In the genomic region with DNA sequence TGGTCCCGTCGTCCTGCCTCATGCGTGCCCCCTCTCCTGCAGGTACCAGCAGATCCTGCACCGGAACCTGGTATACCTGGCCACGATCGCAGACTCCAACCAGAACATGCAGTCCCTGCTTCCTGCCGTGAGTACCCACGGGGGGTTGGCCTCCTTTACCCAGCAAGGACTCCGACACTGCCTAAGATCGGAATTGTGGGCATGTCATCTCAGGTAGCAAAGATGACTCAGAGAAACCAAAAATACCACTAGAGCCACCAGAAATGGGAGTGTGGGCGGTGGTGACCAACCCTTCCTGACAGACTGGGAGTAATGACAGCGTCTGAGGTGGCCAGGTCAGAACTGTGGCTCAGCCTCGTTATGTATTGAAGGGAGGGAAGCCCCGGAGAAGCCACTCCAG, we compare ENCODE assay signal across 12 cellular contexts. TPM values are rescaled to one million over a fixed set of nuclear protein-coding genes. Genes with fewer than 3 reads are reported as not detected.
DNase-seq lines count a peak whose midpoint lies in the region; ATAC-seq and TF ChIP-seq lines count a peak whose summit lies in the region.
"Had no signal": no experiment of that assay in that cellular context is flagged by ENCODE, and none has a peak within 500 bp of the region (broad histone marks: within the 10 kb centered on the region; RNA-seq: fewer than 3 reads in every experiment).

No MANE protein-coding gene starts in this region.

- H2BK15ac ChIP-seq in neuronal stem cell (ENCODE audit: low read length), result no peak overlapping the region

- no peak overlapping the region for H3K9ac ChIP-seq in neuronal stem cell (ENCODE audit: low read depth, low read length, poor library complexity)

- peaks cover 10% of the 10 kb centered on the region for H3K4me1 Mint-ChIP-seq in CD8-positive, alpha-beta T cell (ENCODE audit: low read depth)

- peaks cover 22% of the 10 kb centered on the region for H3K79me1 ChIP-seq in neuronal stem cell (ENCODE audit: low read depth, low read length)

- peak in 1 of 7 experiments; percentile 13 for DNase-seq in CD8-positive, alpha-beta T cell
- DNase-seq in activated CD8-positive, alpha-beta memory T cell treated with anti-CD3 and anti-CD28 coated beads, Interleukin-2, amount 50 U/mL, for 48 hours, result peak; percentile 84
- DNase-seq in neuronal stem cell (ENCODE audit: low spot score) (no peak), NK-92 (lab: John Stamatoyannopoulos, UW; ENCODE audit: unreplicated experiment) (no peak), dedifferentiated amniotic fluid mesenchymal stem cell (ENCODE audit: extremely low spot score) (no peak), NCI-H128 (lab: John Stamatoyannopoulos, UW; ENCODE audit: unreplicated experiment) (no peak)
- DNase-seq: activated B cell treated with CpG ODN at 0.5 μM for 24 hours, NCI-H446 treated with DMSO at 0.1 percent for 48 hours had no signal

- no peak overlapping the region for H2AFZ ChIP-seq in neuronal stem cell (ENCODE audit: low read length)

- no peak overlapping the region for H3K4me2 ChIP-seq in neuronal stem cell (ENCODE audit: insufficient read depth, low read length, poor library complexity, severe bottlenecking)

- peaks cover 39% of the 10 kb centered on the region for H3K36me3 Mint-ChIP-seq in CD8-positive, alpha-beta T cell

- ATAC-seq in CD8-positive, alpha-beta T cell, result peak; percentile 18
- ATAC-seq in HG03439 (IDR thresholded peaks at IDR 0.05; ENCODE audit: unreplicated experiment) (peak; percentile 54), HG03097 (IDR thresholded peaks at IDR 0.05; ENCODE audit: low FRiP score, unreplicated experiment) (no peak)
- ATAC-seq: left lung had no signal

- H3K9me3 Mint-ChIP-seq in CD8-positive, alpha-beta T cell, result no peaks in the 10 kb centered on the region
- H3K9me3 Mint-ChIP-seq: activated B cell treated with CpG ODN at 0.5 μM for 24 hours had no signal

- POLR2A ChIA-PET in CD8-positive, alpha-beta T cell (lab: Charles Lee), result no interaction called here

- H3K4ac ChIP-seq in neuronal stem cell (ENCODE audit: low read length), result no peak overlapping the region

- H3K23ac ChIP-seq in neuronal stem cell (ENCODE audit: low read depth, low read length, poor library complexity), result peak overlapping the region; percentile 85

- no peak overlapping the region for H3K14ac ChIP-seq in neuronal stem cell (ENCODE audit: low read length)

- H3K18ac ChIP-seq in neuronal stem cell (ENCODE audit: low read length), result no peak overlapping the region

- TF ChIP-seq CTCF in CD8-positive, alpha-beta T cell (IDR thresholded peaks at IDR 0.05), result no peak

- H3K36me3 ChIP-seq in CD8-positive, alpha-beta T cell (ENCODE audit: insufficient read depth, low read length), result peaks cover 10% of the 10 kb centered on the region
- peaks cover 37 to 81% of the 10 kb centered on the region in 2 donors for H3K36me3 ChIP-seq in neuronal stem cell (replicated peaks in 1 of 2; ENCODE audit: control insufficient read depth in 2 of 2, insufficient read depth in 2 of 2, low read length in 2 of 2)

- H3K27ac ChIP-seq in CD8-positive, alpha-beta T cell (ENCODE audit: low read depth, low read length), result no peak overlapping the region
- no peak overlapping the region for H3K27ac ChIP-seq in neuronal stem cell (replicated peaks; ENCODE audit: low read length)
- H3K27ac ChIP-seq: C4-2B, left lung had no signal

- no peak overlapping the region for H2BK120ac ChIP-seq in neuronal stem cell (ENCODE audit: low read depth, low read length)

- intact Hi-C loops in CD8-positive, alpha-beta T cell (cut with DNase I, micrococcal nuclease), result no loop called here

- no peak overlapping the region for H2AK5ac ChIP-seq in neuronal stem cell (ENCODE audit: low read depth, low read length)

- no peaks in the 10 kb centered on the region for H3K27me3 Mint-ChIP-seq in CD8-positive, alpha-beta T cell (ENCODE audit: low read depth)
- H3K27me3 Mint-ChIP-seq: activated B cell treated with CpG ODN at 0.5 μM for 24 hours had no signal

- peaks cover 9% of the 10 kb centered on the region for H3K4me1 ChIP-seq in CD8-positive, alpha-beta T cell (ENCODE audit: insufficient read depth, low read length)
- H3K4me1 ChIP-seq in neuronal stem cell (ENCODE audit: control insufficient read depth in 2 of 2, insufficient read depth in 1 of 2, low read depth in 1 of 2, low read length in 2 of 2), result peaks cover 4% of the 10 kb centered on the region in 2 donors

- no peak overlapping the region for H3K4me3 Mint-ChIP-seq in CD8-positive, alpha-beta T cell
- H3K4me3 Mint-ChIP-seq: activated B cell treated with CpG ODN at 0.5 μM for 24 hours had no signal

- H3K27me3 ChIP-seq in CD8-positive, alpha-beta T cell (ENCODE audit: insufficient read depth, low read length), result no peaks in the 10 kb centered on the region
- H3K27me3 ChIP-seq in neuronal stem cell (ENCODE audit: control insufficient read depth in 3 of 3, insufficient read depth in 3 of 3, low read depth in 1 of 3, low read length in 3 of 3), result no peaks in the 10 kb centered on the region
- H3K27me3 ChIP-seq: left lung had no signal

- H3K27ac Mint-ChIP-seq in CD8-positive, alpha-beta T cell, result no peak overlapping the region
- H3K27ac Mint-ChIP-seq: activated B cell treated with CpG ODN at 0.5 μM for 24 hours had no signal

- WGBS in neuronal stem cell (ENCODE audit: extremely low coverage in 2 of 2, insufficient read length in 2 of 2, insufficient replicate concordance in 1 of 2), 2 donors, result no CpG with 5 or more reads among the region's 14 CpGs

- CTCF ChIA-PET in CD8-positive, alpha-beta T cell (lab: Charles Lee), result no interaction called here

- H4K91ac ChIP-seq in neuronal stem cell (ENCODE audit: low read depth, low read length, poor library complexity), result no peak overlapping the region

- H4K8ac ChIP-seq in neuronal stem cell (ENCODE audit: low read depth, low read length), result no peak overlapping the region

- peak overlapping the region; percentile 5 for H2BK5ac ChIP-seq in neuronal stem cell (ENCODE audit: low read length)

- H3K9me3 ChIP-seq in CD8-positive, alpha-beta T cell (ENCODE audit: low read length), result no peaks in the 10 kb centered on the region
- no peaks in the 10 kb centered on the region for H3K9me3 ChIP-seq in neuronal stem cell (replicated peaks in 1 of 2; ENCODE audit: control insufficient read depth in 2 of 2, insufficient read depth in 1 of 2, low read depth in 1 of 2, low read length in 2 of 2)
- H3K9me3 ChIP-seq: left lung had no signal

- H3K4me3 ChIP-seq in CD8-positive, alpha-beta T cell (ENCODE audit: low read depth, low read length), result no peak overlapping the region
- H3K4me3 ChIP-seq in neuronal stem cell (ENCODE audit: low read length in 2 of 2), result no peak overlapping the region
- H3K4me3 ChIP-seq: left lung had no signal

- no peak overlapping the region for H2BK12ac ChIP-seq in neuronal stem cell (ENCODE audit: low read length)

RNA-seq across cellular contexts. Expression of a gene that starts 16.3 kb away (rescaled TPM):
- 10 to 100 TPM; 12.6 to 12.9 TPM for total RNA-seq in CD8-positive, alpha-beta T cell
- 13.7 TPM for polyA plus RNA-seq in neuronal stem cell (2013, experiment 1 of 2)
- 13.4 TPM for polyA plus RNA-seq in neuronal stem cell (2013, experiment 2 of 2)

RNA-seq across cellular contexts. Expression of a gene that starts 16.6 kb away (rescaled TPM):
- total RNA-seq in CD8-positive, alpha-beta T cell, result 100 to 1,000 TPM; 170 to 179 TPM
- polyA plus RNA-seq in neuronal stem cell (2013, experiment 1 of 2), result 299 TPM
- 308 TPM for polyA plus RNA-seq in neuronal stem cell (2013, experiment 2 of 2)

RNA-seq across cellular contexts. Expression of a gene that starts 23.0 kb away (rescaled TPM):
- 1 to 10 TPM; 7.7 to 8.8 TPM for total RNA-seq in CD8-positive, alpha-beta T cell
- polyA plus RNA-seq in neuronal stem cell (2013, experiment 1 of 2), result 24.2 TPM
- 25.1 TPM for polyA plus RNA-seq in neuronal stem cell (2013, experiment 2 of 2)

RNA-seq across cellular contexts. Expression of a gene that starts 37.6 kb away (rescaled TPM):
- total RNA-seq in CD8-positive, alpha-beta T cell, result 10 to 100 TPM; 58.2 to 64.6 TPM
- polyA plus RNA-seq in neuronal stem cell (2013, experiment 1 of 2), result 74.7 TPM
- polyA plus RNA-seq in neuronal stem cell (2013, experiment 2 of 2), result 78.8 TPM
